In genomic region chrX:49761481-49761880, GRCh38 we compare ENCODE assay signal across 9 cellular contexts.
DNase-seq lines count a peak whose midpoint lies in the region; ATAC-seq and TF ChIP-seq lines count a peak whose summit lies in the region.
"Had no signal": no experiment of that assay in that cellular context is flagged by ENCODE, and none has a peak within 500 bp of the region (broad histone marks: within the 10 kb centered on the region; RNA-seq: fewer than 3 reads in every experiment).

No MANE protein-coding gene starts in this region.

- H3K36me3 ChIP-seq in DND-41 (ENCODE audit: insufficient read depth, low read length) (no peaks in the 10 kb centered on the region), right lobe of liver (no peaks in the 10 kb centered on the region)
- H3K36me3 ChIP-seq: thoracic aorta had no signal

- H3K4me3 ChIP-seq in DND-41 (ENCODE audit: low read depth in 1 of 2, low read length in 2 of 2) (no peak overlapping the region), HFF-Myc (replicated peaks; ENCODE audit: low read depth, low read length) (no peak overlapping the region), right lobe of liver (no peak overlapping the region), coronary artery (no peak overlapping the region)
- H3K4me3 ChIP-seq: thoracic aorta had no signal

- H3K9me3 ChIP-seq in DND-41 (ENCODE audit: insufficient read depth, low read length, severe bottlenecking) (no peaks in the 10 kb centered on the region), right lobe of liver (no peaks in the 10 kb centered on the region)
- H3K9me3 ChIP-seq: thoracic aorta had no signal

- peak; percentile 5 for DNase-seq in DND-41
- DNase-seq in HFF-Myc (ENCODE audit: extremely low read depth, low read depth): no peak
- no peak for DNase-seq in right lobe of liver
- no peak for DNase-seq in coronary artery (ENCODE audit: low spot score)
- no peak for DNase-seq in SKM-1 (lab: John Stamatoyannopoulos, UW; ENCODE audit: unreplicated experiment)

- intact Hi-C loops in right lobe of liver (cut with DNase I): no loop called here

- no peaks in the 10 kb centered on the region for H3K79me2 ChIP-seq in DND-41 (ENCODE audit: insufficient read depth, low read length)

- H3K27ac ChIP-seq in DND-41 (ENCODE audit: low read length) (no peak overlapping the region), VCaP (no peak overlapping the region), right lobe of liver (no peak overlapping the region), coronary artery (no peak overlapping the region)
- H3K27ac ChIP-seq: thoracic aorta had no signal

- ATAC-seq in DND-41 (ENCODE audit: insufficient read depth, low read depth) (0 out of 3 replicates have a peak, but pooled peaks have one; percentile 48), right lobe of liver (peak in 3 of 4 donors; percentile 61 to 63 (median 62)), HG02840 (IDR thresholded peaks at IDR 0.05; ENCODE audit: low FRiP score, unreplicated experiment) (no peak), GM21576 (IDR thresholded peaks at IDR 0.05; ENCODE audit: unreplicated experiment) (no peak)

- H3K4me2 ChIP-seq in DND-41 (ENCODE audit: insufficient read depth, low read length): no peak overlapping the region

- H3K4me1 ChIP-seq in DND-41 (ENCODE audit: insufficient read depth, low read length) (no peaks in the 10 kb centered on the region), right lobe of liver (no peaks in the 10 kb centered on the region)

- H4K20me1 ChIP-seq in DND-41 (ENCODE audit: insufficient read depth, low read length): no peaks in the 10 kb centered on the region

- H3K9ac ChIP-seq in DND-41 (ENCODE audit: low read depth, low read length): no peak overlapping the region

- H2AFZ ChIP-seq in DND-41 (ENCODE audit: low read depth, low read length): no peak overlapping the region

- no peak for TF ChIP-seq POLR2A in right lobe of liver (IDR thresholded peaks at IDR 0.05)

- peak; percentile 66 for TF ChIP-seq CTCF in DND-41 (IDR thresholded peaks at IDR 0.05; ENCODE audit: borderline replicate concordance, extremely low read depth, low read length, poor library complexity, severe bottlenecking)
- TF ChIP-seq CTCF in HFF-Myc (IDR thresholded peaks at IDR 0.05; ENCODE audit: low read depth, low read length, missing control alignments): peak; percentile 27
- peak; percentile 36 for TF ChIP-seq CTCF in VCaP (conservative IDR thresholded peaks at IDR 0.05)
- TF ChIP-seq CTCF in right lobe of liver (IDR thresholded peaks at IDR 0.05): peak; percentile 42 to 59 (median 50)
- no peak for TF ChIP-seq CTCF in coronary artery (IDR thresholded peaks at IDR 0.05)

- 0% methylated on average over 2 of the region's 2 CpGs for WGBS in right lobe of liver (ENCODE audit: insufficient coverage, low coverage, low lambda C conversion rate, missing lambda C conversion rate)

- H3K27me3 ChIP-seq in DND-41 (ENCODE audit: insufficient read depth, low read length, poor library complexity) (no peaks in the 10 kb centered on the region), right lobe of liver (peaks cover 0 to 1% of the 10 kb centered on the region in 2 donors)

Comparison
In these comparisons a context has a peak if more than half of its experiments do, and no peak if none do; other contexts are left out.
1. ATAC-seq: peak in DND-41 (single experiment) and right lobe of liver (3 of 4); none in HG02840 (single experiment) and GM21576 (single experiment).